In genomic region chr7:99409814-99410213, GRCh38 we compare ENCODE assay signal across 8 cellular contexts. TPM values are rescaled to one million over a fixed set of nuclear protein-coding genes. Genes with fewer than 3 reads are reported as not detected.
DNase-seq lines count a peak whose midpoint lies in the region; ATAC-seq and TF ChIP-seq lines count a peak whose summit lies in the region.

No MANE protein-coding gene starts in this region.

- peaks cover 47 to 69% (median 49%) of the 10 kb centered on the region in 3 donors for H3K4me1 Mint-ChIP-seq in CD8-positive, alpha-beta memory T cell

- peaks cover 31% of the 10 kb centered on the region for H3K36me3 ChIP-seq in CD8-positive, alpha-beta memory T cell (ENCODE audit: insufficient read depth, low read length)
- H3K36me3 ChIP-seq in effector memory CD4-positive, alpha-beta T cell (ENCODE audit: control insufficient read depth, insufficient read depth, low read length) = peaks cover 42% of the 10 kb centered on the region
- peaks cover 51% of the 10 kb centered on the region for H3K36me3 ChIP-seq in neuron (ENCODE audit: insufficient read depth, low read length)

- H3K9me3 ChIP-seq in CD8-positive, alpha-beta memory T cell (ENCODE audit: low read length) = no peaks in the 10 kb centered on the region
- H3K9me3 ChIP-seq in effector memory CD4-positive, alpha-beta T cell (ENCODE audit: control insufficient read depth, low read length) = no peaks in the 10 kb centered on the region
- peaks cover 2% of the 10 kb centered on the region for H3K9me3 ChIP-seq in neuron (ENCODE audit: low read length)

- peaks cover 5 to 63% (median 8%) of the 10 kb centered on the region in 3 donors for H3K36me3 Mint-ChIP-seq in CD8-positive, alpha-beta memory T cell

- peaks cover 37% of the 10 kb centered on the region for H3K4me1 ChIP-seq in CD8-positive, alpha-beta memory T cell (ENCODE audit: insufficient read depth, low read length)
- peaks cover 25% of the 10 kb centered on the region for H3K4me1 ChIP-seq in effector memory CD4-positive, alpha-beta T cell (ENCODE audit: control insufficient read depth, insufficient read depth, low read length, poor library complexity, severe bottlenecking)
- H3K4me1 ChIP-seq in neuron (ENCODE audit: insufficient read depth, low read length) (peaks cover 26% of the 10 kb centered on the region), foreskin keratinocyte (peaks cover 6% of the 10 kb centered on the region)

- ATAC-seq in foreskin keratinocyte = no peak

- H2AFZ ChIP-seq in neuron (ENCODE audit: low read depth, low read length) = no peak overlapping the region

- H3K27me3 ChIP-seq in CD8-positive, alpha-beta memory T cell (ENCODE audit: insufficient read depth, low read length, poor library complexity, severe bottlenecking) = no peaks in the 10 kb centered on the region
- no peaks in the 10 kb centered on the region for H3K27me3 ChIP-seq in effector memory CD4-positive, alpha-beta T cell (replicated peaks; ENCODE audit: control insufficient read depth, insufficient read depth, low read length, poor library complexity, severe bottlenecking)
- H3K27me3 ChIP-seq in neuron (ENCODE audit: insufficient read depth, low read length) (no peaks in the 10 kb centered on the region), foreskin keratinocyte (no peaks in the 10 kb centered on the region)

- peak overlapping the region; percentile 91 to 100 (median 98) for H3K27ac Mint-ChIP-seq in CD8-positive, alpha-beta memory T cell

- POLR2A ChIA-PET in CD8-positive, alpha-beta memory T cell (lab: Charles Lee) = interaction anchor here (0.5 to 2.9 kb wide), 6 partner anchors 20 to 149 kb away, joined by 6 to 29 read pairs (median 12); partner anchors contain the start of genes ARPC1B, ZNF394 and ZNF655

- no peak for TF ChIP-seq CTCF in foreskin keratinocyte (conservative IDR thresholded peaks at IDR 0.05)

- peak overlapping the region; percentile 80 for H3K4me3 ChIP-seq in CD8-positive, alpha-beta memory T cell (ENCODE audit: low read length)
- peak overlapping the region; percentile 83 for H3K4me3 ChIP-seq in effector memory CD4-positive, alpha-beta T cell (ENCODE audit: insufficient read depth, low read depth, low read length, poor library complexity, severe bottlenecking)
- H3K4me3 ChIP-seq in neuron (ENCODE audit: low read length) = peak overlapping the region; percentile 80

- peak overlapping the region; percentile 89 to 99 (median 95) for H3K4me3 Mint-ChIP-seq in CD8-positive, alpha-beta memory T cell

- no peaks in the 10 kb centered on the region for H3K27me3 Mint-ChIP-seq in CD8-positive, alpha-beta memory T cell

- no peaks in the 10 kb centered on the region for H3K9me3 Mint-ChIP-seq in CD8-positive, alpha-beta memory T cell

- H3K27ac ChIP-seq in CD8-positive, alpha-beta memory T cell (ENCODE audit: low read depth, low read length) = peak overlapping the region; percentile 93
- peak overlapping the region; percentile 94 for H3K27ac ChIP-seq in effector memory CD4-positive, alpha-beta T cell (ENCODE audit: insufficient read depth, low read length, poor library complexity, severe bottlenecking)
- H3K27ac ChIP-seq in foreskin keratinocyte = no peak overlapping the region

- no peak for DNase-seq in CD8-positive, alpha-beta memory T cell
- DNase-seq in NCI-H748 treated with DMSO at 0.1 percent for 48 hours (lab: John Stamatoyannopoulos, UW) (peak; percentile 2), middle frontal gyrus (ENCODE audit: extremely low spot score, low spot score) (no peak), foreskin keratinocyte (no peak)
- DNase-seq in effector memory CD4-positive, alpha-beta T cell = no peak
- DNase-seq in stimulated activated CD4-positive, alpha-beta T cell treated with anti-CD3 and anti-CD28 coated beads, Interleukin-4, amount 100 ng/mL, for 1 hour = no peak
- no peak for DNase-seq in stimulated activated CD4-positive, alpha-beta T cell treated with anti-CD3 and anti-CD28 coated beads, Interleukin-2, amount 100 ng/mL, for 48 hours

- CTCF ChIA-PET in CD8-positive, alpha-beta memory T cell (lab: Charles Lee) = interaction anchor here (1.6 to 1.7 kb wide), 2 partner anchors 15 to 44 kb away, joined by 4 read pairs; no protein-coding TSS in a partner anchor

RNA-seq across cellular contexts. Expression of gene BUD31, which starts 1.0 kb away (rescaled TPM):
- total RNA-seq in CD8-positive, alpha-beta memory T cell = 100 to 1,000 TPM; 185 to 188 TPM
- polyA plus RNA-seq in CD8-positive, alpha-beta memory T cell = 176 TPM
- 111 and 122 TPM in 2 replicates for total RNA-seq in foreskin keratinocyte
- polyA plus RNA-seq in foreskin keratinocyte = 140 and 156 TPM in 2 replicates

RNA-seq across cellular contexts. Expression of gene PDAP1, which starts 1.4 kb away (rescaled TPM):
- 100 to 1,000 TPM; 198 to 210 TPM for total RNA-seq in CD8-positive, alpha-beta memory T cell
- 32.8 TPM for polyA plus RNA-seq in CD8-positive, alpha-beta memory T cell
- total RNA-seq in foreskin keratinocyte = 126 and 147 TPM in 2 replicates
- 288 and 315 TPM in 2 replicates for polyA plus RNA-seq in foreskin keratinocyte

RNA-seq across cellular contexts. Expression of gene PTCD1, which starts 28.8 kb away (rescaled TPM):
- total RNA-seq in CD8-positive, alpha-beta memory T cell = 10 to 100 TPM in 1 of 2 experiments, 1 to 10 TPM in 1; 8.4 to 11.4 TPM
- polyA plus RNA-seq in CD8-positive, alpha-beta memory T cell = 4.5 TPM
- 5.1 and 5.3 TPM in 2 replicates for total RNA-seq in foreskin keratinocyte
- polyA plus RNA-seq in foreskin keratinocyte = 3.1 and 3.3 TPM in 2 replicates

RNA-seq across cellular contexts. Expression of gene CPSF4, which starts 28.9 kb away (rescaled TPM):
- total RNA-seq in CD8-positive, alpha-beta memory T cell = 10 to 100 TPM; 58.7 to 66.6 TPM
- polyA plus RNA-seq in CD8-positive, alpha-beta memory T cell = 22.7 TPM
- total RNA-seq in foreskin keratinocyte = 37.1 and 38.1 TPM in 2 replicates
- polyA plus RNA-seq in foreskin keratinocyte = 39.7 and 41.8 TPM in 2 replicates

RNA-seq across cellular contexts. Expression of gene ARPC1B, which starts 35.3 kb away (rescaled TPM):
- 100 to 1,000 TPM; 238 to 258 TPM for total RNA-seq in CD8-positive, alpha-beta memory T cell
- polyA plus RNA-seq in CD8-positive, alpha-beta memory T cell = 821 TPM
- total RNA-seq in foreskin keratinocyte = 408 and 428 TPM in 2 replicates
- 430 and 517 TPM in 2 replicates for polyA plus RNA-seq in foreskin keratinocyte
